ENCODE assay signal across 1 cellular context in the genomic region with DNA sequence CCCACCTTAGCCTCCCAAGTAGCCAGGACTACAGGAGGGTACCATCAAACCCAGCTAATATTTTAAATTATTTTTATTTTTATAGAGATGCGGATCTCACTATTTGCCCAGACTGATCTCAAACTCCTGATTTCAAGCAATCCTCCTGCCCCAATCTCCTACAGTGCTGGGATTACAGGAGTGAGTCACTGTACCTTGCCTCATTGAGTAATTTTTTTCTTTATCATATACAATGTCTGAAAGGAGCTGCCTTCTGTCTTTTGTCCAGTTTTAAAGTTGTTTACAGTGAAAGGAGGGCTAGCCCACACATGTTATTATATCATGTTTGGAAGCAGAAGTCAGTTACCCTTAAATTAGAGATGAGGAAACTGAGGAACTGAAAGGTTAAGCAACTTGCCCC.
TF ChIP-seq lines count a peak whose summit lies in the region.

No MANE protein-coding gene starts in this region.

TF ChIP-seq in GM12878, 131 proteins besides CTCF, POLR2A, EP300 and RAD21:
- TF ChIP-seq, protein P1, sequence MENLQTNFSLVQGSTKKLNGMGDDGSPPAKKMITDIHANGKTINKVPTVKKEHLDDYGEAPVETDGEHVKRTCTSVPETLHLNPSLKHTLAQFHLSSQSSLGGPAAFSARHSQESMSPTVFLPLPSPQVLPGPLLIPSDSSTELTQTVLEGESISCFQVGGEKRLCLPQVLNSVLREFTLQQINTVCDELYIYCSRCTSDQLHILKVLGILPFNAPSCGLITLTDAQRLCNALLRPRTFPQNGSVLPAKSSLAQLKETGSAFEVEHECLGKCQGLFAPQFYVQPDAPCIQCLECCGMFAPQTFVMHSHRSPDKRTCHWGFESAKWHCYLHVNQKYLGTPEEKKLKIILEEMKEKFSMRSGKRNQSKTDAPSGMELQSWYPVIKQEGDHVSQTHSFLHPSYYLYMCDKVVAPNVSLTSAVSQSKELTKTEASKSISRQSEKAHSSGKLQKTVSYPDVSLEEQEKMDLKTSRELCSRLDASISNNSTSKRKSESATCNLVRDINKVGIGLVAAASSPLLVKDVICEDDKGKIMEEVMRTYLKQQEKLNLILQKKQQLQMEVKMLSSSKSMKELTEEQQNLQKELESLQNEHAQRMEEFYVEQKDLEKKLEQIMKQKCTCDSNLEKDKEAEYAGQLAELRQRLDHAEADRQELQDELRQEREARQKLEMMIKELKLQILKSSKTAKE (IDR thresholded peaks at IDR 0.05; ENCODE audit: low read depth, poor library complexity, severe bottlenecking), result no peak
- no peak for TF ChIP-seq MEF2A (IDR thresholded peaks at IDR 0.05; ENCODE audit: insufficient read depth, low read depth, low read length)
- TF ChIP-seq, protein P2, sequence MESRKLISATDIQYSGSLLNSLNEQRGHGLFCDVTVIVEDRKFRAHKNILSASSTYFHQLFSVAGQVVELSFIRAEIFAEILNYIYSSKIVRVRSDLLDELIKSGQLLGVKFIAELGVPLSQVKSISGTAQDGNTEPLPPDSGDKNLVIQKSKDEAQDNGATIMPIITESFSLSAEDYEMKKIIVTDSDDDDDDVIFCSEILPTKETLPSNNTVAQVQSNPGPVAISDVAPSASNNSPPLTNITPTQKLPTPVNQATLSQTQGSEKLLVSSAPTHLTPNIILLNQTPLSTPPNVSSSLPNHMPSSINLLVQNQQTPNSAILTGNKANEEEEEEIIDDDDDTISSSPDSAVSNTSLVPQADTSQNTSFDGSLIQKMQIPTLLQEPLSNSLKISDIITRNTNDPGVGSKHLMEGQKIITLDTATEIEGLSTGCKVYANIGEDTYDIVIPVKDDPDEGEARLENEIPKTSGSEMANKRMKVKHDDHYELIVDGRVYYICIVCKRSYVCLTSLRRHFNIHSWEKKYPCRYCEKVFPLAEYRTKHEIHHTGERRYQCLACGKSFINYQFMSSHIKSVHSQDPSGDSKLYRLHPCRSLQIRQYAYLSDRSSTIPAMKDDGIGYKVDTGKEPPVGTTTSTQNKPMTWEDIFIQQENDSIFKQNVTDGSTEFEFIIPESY (IDR thresholded peaks at IDR 0.05), result no peak
